Comparison of ENCODE assay signal across 28 cellular contexts in the genomic region with DNA sequence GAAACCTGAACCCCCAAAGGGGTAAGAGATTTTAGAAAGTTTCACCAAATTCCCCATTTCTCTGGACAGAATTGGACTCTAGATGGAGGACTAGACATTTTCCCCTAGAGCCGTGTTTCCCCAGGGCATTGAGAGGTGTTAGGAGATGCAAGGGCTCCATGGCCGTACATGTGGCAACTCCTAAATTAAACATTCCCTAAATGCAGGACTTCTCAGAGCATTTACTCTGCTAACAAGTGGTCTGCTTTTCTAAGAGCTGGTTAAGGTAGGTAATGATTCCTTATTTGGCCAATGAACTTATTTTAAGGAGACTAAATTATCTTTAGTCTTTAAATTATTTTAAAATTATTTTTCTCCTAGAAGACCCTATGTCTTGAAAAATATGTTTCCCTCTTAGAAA.
"Had no signal": no experiment of that assay in that cellular context is flagged by ENCODE, and none has a peak within 500 bp of the region (broad histone marks: within the 10 kb centered on the region; RNA-seq: fewer than 3 reads in every experiment).

No MANE protein-coding gene starts in this region.

- H3K27me3 ChIP-seq: ascending aorta, body of pancreas, Peyer's patch, SJCRH30 had no signal

- H3K27ac ChIP-seq: ascending aorta, body of pancreas, Peyer's patch, RWPE1, SJCRH30, VCaP had no signal

- DNase-seq: activated CD4-positive, alpha-beta memory T cell treated with anti-CD3 and anti-CD28 coated beads for 36 hours; activated CD4-positive, alpha-beta T cell treated with anti-CD3 and anti-CD28 coated beads, Interleukin-2, amount 10 ng/mL, durations not matched to agents 7 days and 5 days; activated CD4-positive, CD25-positive, alpha-beta regulatory T cell; activated CD8-positive, alpha-beta memory T cell treated with anti-CD3 and anti-CD28 coated beads for 24 hours; activated effector memory CD4-positive, alpha-beta T cell treated with anti-CD3 and anti-CD28 coated beads, Interleukin-2, amount 50 U/mL, for 16 hours; activated naive CD4-positive, alpha-beta T cell treated with Interleukin-2 at 50 U/mL for 16 hours; activated naive CD8-positive, alpha-beta T cell treated with anti-CD3 and anti-CD28 coated beads, Interleukin-2, amount 50 U/mL, for 24 hours; activated T-cell treated with anti-CD3 and anti-CD28 coated beads, Interleukin-2, amount 50 U/mL, for 4 hours; amniotic stem cell; body of pancreas; MM.1S; NCI-H1105; NCI-H1436; NCI-H1694 treated with DMSO at 0.1 percent for 48 hours; NCI-H2029 treated with DMSO at 0.1 percent for 48 hours; NCI-H510A treated with DMSO at 0.1 percent for 48 hours; NCI-H69; NK-92 treated with Interleukin-12 subunit alpha and Interleukin-12 subunit beta, amount 100 ng/mL, for 24 hours; Peyer's patch; Right ventricle myocardium superior; SJCRH30; SK-N-SH; T-helper 1 cell had no signal

- ATAC-seq: activated naive CD4-positive, alpha-beta T cell treated with anti-CD3 and anti-CD28 coated beads, Interleukin-2, amount 50 U/mL, for 72 hours; activated naive CD8-positive, alpha-beta T cell treated with anti-CD3 and anti-CD28 coated beads, Interleukin-2, amount 50 U/mL, for 24 hours; activated T-cell treated with anti-CD3 and anti-CD28 coated beads, Interleukin-2, amount 50 U/mL, for 4 hours; body of pancreas had no signal

- H3K9me3 Mint-ChIP-seq: activated CD4-positive, alpha-beta memory T cell treated with anti-CD3 and anti-CD28 coated beads for 36 hours; activated CD4-positive, alpha-beta T cell treated with anti-CD3 and anti-CD28 coated beads, Interleukin-2, amount 10 ng/mL, durations not matched to agents 7 days and 5 days; activated naive CD8-positive, alpha-beta T cell treated with anti-CD3 and anti-CD28 coated beads, Interleukin-2, amount 50 U/mL, for 24 hours; activated T-cell treated with anti-CD3 and anti-CD28 coated beads, Interleukin-2, amount 50 U/mL, for 4 hours; central memory CD8-positive, alpha-beta T cell had no signal

- H3K4me1 ChIP-seq: ascending aorta had no signal

- H3K9ac ChIP-seq: SK-N-SH had no signal

- H3K9me3 ChIP-seq: ascending aorta, body of pancreas, Peyer's patch, SJCRH30, SK-N-SH had no signal

- H3K27ac Mint-ChIP-seq: activated CD4-positive, alpha-beta memory T cell treated with anti-CD3 and anti-CD28 coated beads for 36 hours; activated CD4-positive, alpha-beta T cell treated with anti-CD3 and anti-CD28 coated beads, Interleukin-2, amount 10 ng/mL, durations not matched to agents 7 days and 5 days; activated naive CD4-positive, alpha-beta T cell treated with anti-CD3 and anti-CD28 coated beads, Interleukin-2, amount 50 U/mL, for 72 hours; activated naive CD8-positive, alpha-beta T cell treated with anti-CD3 and anti-CD28 coated beads, Interleukin-2, amount 50 U/mL, for 24 hours had no signal

- H3K36me3 ChIP-seq: ascending aorta, Peyer's patch, SJCRH30 had no signal

- H3K4me3 ChIP-seq: ascending aorta, body of pancreas, Peyer's patch, SJCRH30 had no signal

- H3K4me3 Mint-ChIP-seq: activated CD4-positive, alpha-beta memory T cell treated with anti-CD3 and anti-CD28 coated beads for 36 hours; activated CD4-positive, alpha-beta T cell treated with anti-CD3 and anti-CD28 coated beads, Interleukin-2, amount 10 ng/mL, durations not matched to agents 7 days and 5 days; activated naive CD8-positive, alpha-beta T cell treated with anti-CD3 and anti-CD28 coated beads, Interleukin-2, amount 50 U/mL, for 24 hours; activated T-cell treated with anti-CD3 and anti-CD28 coated beads, Interleukin-2, amount 50 U/mL, for 4 hours; central memory CD8-positive, alpha-beta T cell had no signal

- H3K4me2 ChIP-seq: SK-N-SH had no signal
